Comparison of ENCODE assay signal across 8 cellular contexts in the genomic region with DNA sequence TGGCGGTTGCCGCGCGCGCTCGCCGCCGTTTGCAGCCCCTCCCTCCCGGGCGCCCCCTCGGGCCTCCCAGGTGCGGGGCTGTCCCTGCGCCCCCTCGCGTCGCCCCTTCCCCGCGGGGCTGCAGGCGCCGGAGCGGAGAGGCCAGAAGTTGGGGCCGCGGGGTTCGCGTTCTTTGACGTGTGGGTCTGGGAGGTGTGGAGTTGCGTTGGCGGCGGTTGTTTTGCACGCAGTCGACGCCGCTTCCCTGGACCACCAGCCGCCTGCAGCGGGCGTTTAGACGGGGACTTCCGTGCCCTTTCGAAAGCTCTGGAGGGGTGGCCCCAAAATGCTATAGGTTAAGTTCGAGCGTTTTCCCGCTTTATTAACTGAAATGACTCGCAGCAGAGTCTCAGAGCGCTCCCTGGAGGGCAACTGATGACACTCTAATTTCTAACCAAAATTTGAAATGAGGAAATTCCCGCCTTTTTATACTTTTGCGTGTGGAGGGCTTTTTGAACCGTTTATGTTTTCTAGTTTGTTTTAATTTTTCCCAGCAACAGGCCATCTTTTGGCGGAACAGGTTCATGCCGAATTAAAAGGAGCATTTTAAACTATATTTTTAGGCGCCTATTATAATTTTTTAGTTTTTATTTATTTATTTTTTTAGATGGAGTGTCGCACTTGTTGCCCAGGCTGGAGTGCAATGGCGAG. TPM values are rescaled to one million over a fixed set of nuclear protein-coding genes. Genes with fewer than 3 reads are reported as not detected.
A peak's percentile ranks its signal among the peaks of the same experiment; 100 is the strongest.
DNase-seq lines count a peak whose midpoint lies in the region; ATAC-seq and TF ChIP-seq lines count a peak whose summit lies in the region.

No MANE protein-coding gene starts in this region.

- H3K36me3 ChIP-seq in CD4-positive, alpha-beta memory T cell (ENCODE audit: insufficient read depth, low read length), result no peaks in the 10 kb centered on the region

- peaks cover 64% of the 10 kb centered on the region for H3K4me1 ChIP-seq in CD4-positive, alpha-beta memory T cell (ENCODE audit: insufficient read depth, low read length)

- peak overlapping the region; percentile 78 to 98 for H3K4me3 ChIP-seq in CD4-positive, alpha-beta memory T cell (ENCODE audit: low read length in 2 of 2)

- intact Hi-C loops in CD4-positive, alpha-beta memory T cell (cut with micrococcal nuclease), result loop anchor here (1.0 to 5.0 kb wide), 6 partner anchors 16 to 1751 kb away; a partner anchor contains a TSS
- intact Hi-C loops in activated CD8-positive, alpha-beta T cell treated with anti-CD3 and anti-CD28 coated beads for 36 hours (cut with micrococcal nuclease), result loop anchor here (1.0 to 5.0 kb wide), 3 partner anchors 13 to 76 kb away; a partner anchor contains a TSS

- no peaks in the 10 kb centered on the region for H3K27me3 ChIP-seq in CD4-positive, alpha-beta memory T cell (ENCODE audit: insufficient read depth, low read length)

- CTCF ChIA-PET in CD4-positive, alpha-beta memory T cell (lab: Charles Lee; ENCODE audit: partially characterized antibody), result interaction anchor here (0.7 to 18.0 kb wide), 16 partner anchors 10 to 117 kb away, joined by 3 to 326 read pairs (median 3); a partner anchor contains a TSS
- CTCF ChIA-PET in activated CD8-positive, alpha-beta T cell treated with anti-CD3 and anti-CD28 coated beads for 36 hours (lab: Charles Lee), result interaction anchor here (0.9 to 7.6 kb wide), 6 partner anchors 10 to 25 kb away, joined by 3 to 60 read pairs (median 3); no protein-coding TSS in a partner anchor

- peaks cover 0 to 3% of the 10 kb centered on the region in 2 donors for H3K27me3 Mint-ChIP-seq in CD4-positive, alpha-beta memory T cell
- no peaks in the 10 kb centered on the region for H3K27me3 Mint-ChIP-seq in activated CD8-positive, alpha-beta T cell treated with anti-CD3 and anti-CD28 coated beads for 36 hours
- H3K27me3 Mint-ChIP-seq in memory B cell, result no peaks in the 10 kb centered on the region

- POLR2A ChIA-PET in CD4-positive, alpha-beta memory T cell (lab: Charles Lee; ENCODE audit: partially characterized antibody), result interaction anchor here (0.7 to 7.8 kb wide), 12 partner anchors 12 to 130 kb away, joined by 3 to 175 read pairs (median 5); a partner anchor contains a TSS
- POLR2A ChIA-PET in activated CD8-positive, alpha-beta T cell treated with anti-CD3 and anti-CD28 coated beads for 36 hours (lab: Charles Lee), result interaction anchor here (0.7 to 8.9 kb wide), 14 partner anchors 11 to 128 kb away, joined by 3 to 86 read pairs (median 5); a partner anchor contains a TSS

- peak overlapping the region; percentile 94 for H3K27ac ChIP-seq in CD4-positive, alpha-beta memory T cell (ENCODE audit: low read depth, low read length)

- TF ChIP-seq CTCF in activated CD8-positive, alpha-beta T cell treated with anti-CD3 and anti-CD28 coated beads for 36 hours (IDR thresholded peaks at IDR 0.05), result peak; percentile 30

- peaks cover 3 to 24% of the 10 kb centered on the region in 2 donors for H3K36me3 Mint-ChIP-seq in CD4-positive, alpha-beta memory T cell
- H3K36me3 Mint-ChIP-seq in activated CD8-positive, alpha-beta T cell treated with anti-CD3 and anti-CD28 coated beads for 36 hours (ENCODE audit: low read depth), result peaks cover 52% of the 10 kb centered on the region
- peaks cover 3% of the 10 kb centered on the region for H3K36me3 Mint-ChIP-seq in memory B cell

- H3K27ac Mint-ChIP-seq in CD4-positive, alpha-beta memory T cell, result peak overlapping the region; percentile 97 to 100 (median 99)
- H3K27ac Mint-ChIP-seq in activated CD8-positive, alpha-beta T cell treated with anti-CD3 and anti-CD28 coated beads for 36 hours, result peak overlapping the region; percentile 100
- H3K27ac Mint-ChIP-seq in memory B cell, result peak overlapping the region; percentile 98

- peaks cover 0 to 1% (median 0%) of the 10 kb centered on the region in 8 donors for H3K9me3 Mint-ChIP-seq in CD4-positive, alpha-beta memory T cell
- no peaks in the 10 kb centered on the region for H3K9me3 Mint-ChIP-seq in activated CD8-positive, alpha-beta T cell treated with anti-CD3 and anti-CD28 coated beads for 36 hours
- no peaks in the 10 kb centered on the region for H3K9me3 Mint-ChIP-seq in memory B cell

- H3K4me3 Mint-ChIP-seq in CD4-positive, alpha-beta memory T cell, result peak overlapping the region; percentile 96 to 100 (median 100)
- peak overlapping the region; percentile 96 for H3K4me3 Mint-ChIP-seq in activated CD8-positive, alpha-beta T cell treated with anti-CD3 and anti-CD28 coated beads for 36 hours
- peak overlapping the region; percentile 99 for H3K4me3 Mint-ChIP-seq in memory B cell

- DNase-seq in CD4-positive, alpha-beta memory T cell, result peak; percentile 83 to 93 (median 88)
- DNase-seq in HK-2 (ENCODE audit: unreplicated experiment), result peak; percentile 75
- DNase-seq in NCI-H82 treated with DMSO at 0.1 percent for 48 hours (lab: John Stamatoyannopoulos, UW; ENCODE audit: unreplicated experiment), result peak; percentile 71
- peak; percentile 95 for DNase-seq in activated CD8-positive, alpha-beta T cell treated with anti-CD3 and anti-CD28 coated beads for 36 hours
- DNase-seq in effector CD8-positive, alpha-beta T cell (lab: John Stamatoyannopoulos, UW), result peak; percentile 72
- peak; percentile 70 to 79 for DNase-seq in memory B cell (ENCODE audit: low spot score in 2 of 2)
- DNase-seq in stimulated activated CD8-positive, alpha-beta memory T cell treated with anti-CD3 and anti-CD28 coated beads, Interleukin-12 subunit alpha, Interleukin-12 subunit beta, amount 100 ng/mL, for 4 hours (ENCODE audit: low read depth), result peak; percentile 60

- H3K4me1 Mint-ChIP-seq in CD4-positive, alpha-beta memory T cell, result peaks cover 26 to 78% (median 47%) of the 10 kb centered on the region in 4 donors
- H3K4me1 Mint-ChIP-seq in activated CD8-positive, alpha-beta T cell treated with anti-CD3 and anti-CD28 coated beads for 36 hours (ENCODE audit: low read depth), result peaks cover 27% of the 10 kb centered on the region
- peaks cover 22% of the 10 kb centered on the region for H3K4me1 Mint-ChIP-seq in memory B cell

- no peaks in the 10 kb centered on the region for H3K9me3 ChIP-seq in CD4-positive, alpha-beta memory T cell (ENCODE audit: control insufficient read depth in 1 of 2, low read length in 2 of 2)

- ATAC-seq in GM19452 (IDR thresholded peaks at IDR 0.05; ENCODE audit: unreplicated experiment), result peak; percentile 59
- peak; percentile 75 for ATAC-seq in activated CD8-positive, alpha-beta T cell treated with anti-CD3 and anti-CD28 coated beads for 36 hours
- peak; percentile 48 for ATAC-seq in memory B cell (ENCODE audit: low read depth)

RNA-seq across cellular contexts. Expression of a gene that starts 0.9 kb away (rescaled TPM):
- 100 to 1,000 TPM; 144 to 160 TPM for total RNA-seq in CD4-positive, alpha-beta memory T cell
- polyA plus RNA-seq in CD4-positive, alpha-beta memory T cell, result 10 to 100 TPM; 21.7 to 52.1 TPM
- total RNA-seq in activated CD8-positive, alpha-beta T cell treated with anti-CD3 and anti-CD28 coated beads for 36 hours, result 100 to 1,000 TPM; 324 to 328 TPM

Comparison
In these comparisons a context has a peak if more than half of its experiments do, and no peak if none do; other contexts are left out.
1. Peak in every context shown above with its lines: DNase-seq, ATAC-seq, H3K4me3 ChIP-seq and H3K27ac ChIP-seq.